1 cellular context compared by ENCODE assay signal in genomic region chr13:28805193-28805819, GRCh38.
TF ChIP-seq lines count a peak whose summit lies in the region.

No MANE protein-coding gene starts in this region.

TF ChIP-seq in IMR-90, 13 proteins besides CTCF, POLR2A, EP300 and RAD21 (continued from another document):
- TF ChIP-seq MAZ (IDR thresholded peaks at IDR 0.05; ENCODE audit: borderline replicate concordance, low read depth, low read length) (no peak), CHD1 (IDR thresholded peaks at IDR 0.05; ENCODE audit: low read depth, low read length) (no peak), RCOR1 (IDR thresholded peaks at IDR 0.05; ENCODE audit: insufficient replicate concordance, low read length) (no peak), MAFK (IDR thresholded peaks at IDR 0.05; ENCODE audit: low read depth, low read length) (no peak)
